Comparison of ENCODE assay signal across 12 cellular contexts in the genomic region with DNA sequence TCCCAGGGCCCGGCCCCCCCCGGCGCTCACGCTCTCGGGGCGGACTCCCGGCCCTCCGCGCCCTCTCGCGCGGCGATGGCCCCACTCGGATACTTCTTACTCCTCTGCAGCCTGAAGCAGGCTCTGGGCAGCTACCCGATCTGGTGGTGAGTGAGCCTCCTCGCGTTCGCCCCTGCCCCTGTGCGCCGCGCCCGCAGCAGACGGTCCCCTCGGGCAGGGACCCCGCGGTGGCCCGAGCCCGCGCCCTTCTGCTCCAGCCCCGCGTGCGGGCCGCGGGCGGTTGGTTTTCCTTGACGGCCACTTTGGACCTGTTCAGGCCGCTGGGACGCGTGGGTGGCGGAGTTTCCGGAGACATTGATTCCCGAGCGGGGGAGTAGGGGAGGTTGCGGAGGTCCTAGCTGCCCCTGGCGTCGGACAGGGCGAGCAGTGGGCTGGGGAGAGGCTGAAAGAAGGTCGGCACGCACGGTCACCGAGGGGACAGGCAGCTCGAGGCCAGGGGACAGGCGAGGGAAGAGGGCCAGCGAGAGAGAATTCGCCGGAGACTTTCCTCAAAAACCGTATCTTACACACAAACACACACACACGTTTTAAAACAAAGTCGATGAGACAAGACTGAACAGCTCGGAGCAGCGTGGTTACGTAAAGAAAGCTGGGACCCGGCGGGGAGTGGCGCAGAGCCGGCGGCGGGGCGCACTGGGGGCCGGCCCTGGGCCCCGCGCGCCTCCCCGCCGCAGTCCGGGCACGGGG. TPM values are rescaled to one million over a fixed set of nuclear protein-coding genes. Genes with fewer than 3 reads are reported as not detected.
A peak's percentile ranks its signal among the peaks of the same experiment; 100 is the strongest.
DNase-seq lines count a peak whose midpoint lies in the region; ATAC-seq and TF ChIP-seq lines count a peak whose summit lies in the region.
"Had no signal": no experiment of that assay in that cellular context is flagged by ENCODE, and none has a peak within 500 bp of the region (broad histone marks: within the 10 kb centered on the region; RNA-seq: fewer than 3 reads in every experiment).

No MANE protein-coding gene starts in this region.

- no peaks in the 10 kb centered on the region for H3K36me3 ChIP-seq in osteoblast (ENCODE audit: insufficient read depth, low read length)
- H3K36me3 ChIP-seq: neutrophil had no signal

- H3K27ac ChIP-seq in osteoblast (ENCODE audit: low read depth, low read length) = no peak overlapping the region
- H3K27ac ChIP-seq: neutrophil had no signal

- no peaks in the 10 kb centered on the region for H3K4me1 ChIP-seq in osteoblast (ENCODE audit: insufficient read depth, low read length)

- no peak overlapping the region for H2AFZ ChIP-seq in osteoblast (ENCODE audit: low read length)

- no peak overlapping the region for H3K4me2 ChIP-seq in osteoblast (ENCODE audit: insufficient read depth, low read length)

- ATAC-seq in GM21576 (IDR thresholded peaks at IDR 0.05; ENCODE audit: unreplicated experiment) (no peak), HG03354 (IDR thresholded peaks at IDR 0.05; ENCODE audit: poor library complexity, severe bottlenecking, unreplicated experiment) (no peak)

- TF ChIP-seq CTCF in epithelial cell of esophagus (IDR thresholded peaks at IDR 0.05; ENCODE audit: insufficient read depth, low read depth, low read length, missing control alignments) (no peak), osteoblast (IDR thresholded peaks at IDR 0.05; ENCODE audit: extremely low read depth, low read depth, low read length) (no peak)

- peak overlapping the region; percentile 39 for H3K4me3 ChIP-seq in epithelial cell of esophagus (ENCODE audit: low read length)
- H3K4me3 ChIP-seq in osteoblast (ENCODE audit: insufficient read depth, low read length) = no peak overlapping the region

- H4K20me1 ChIP-seq in osteoblast (ENCODE audit: insufficient read depth, low read length) = no peaks in the 10 kb centered on the region

- H3K9me3 ChIP-seq in osteoblast (ENCODE audit: low read depth, low read length) = no peaks in the 10 kb centered on the region
- H3K9me3 ChIP-seq: neutrophil had no signal

- no peaks in the 10 kb centered on the region for H3K79me2 ChIP-seq in osteoblast (ENCODE audit: insufficient read depth, low read length)

- peaks cover 72% of the 10 kb centered on the region for H3K27me3 ChIP-seq in osteoblast (ENCODE audit: insufficient read depth, low read length)

- DNase-seq in GM03348 (ENCODE audit: low spot score) (peak; percentile 49), NCI-H69 (lab: John Stamatoyannopoulos, UW) (peak; percentile 42), epithelial cell of esophagus (ENCODE audit: low read depth) (peak; percentile 29), osteoblast (ENCODE audit: insufficient read length, low spot score, missing footprints) (peak; percentile 90), NCI-H2171 (lab: John Stamatoyannopoulos, UW) (no peak), glomerular visceral epithelial cell (ENCODE audit: extremely low spot score) (no peak)
- DNase-seq: cerebellar nuclear complex had no signal

RNA-seq across cellular contexts. Expression of gene WNT3A, which starts 0.4 kb away (rescaled TPM):
- not detected in 2 replicates for total RNA-seq in osteoblast
- total RNA-seq: glomerular endothelial cell, M059J had no signal

RNA-seq across cellular contexts. Expression of gene WNT9A, which starts 59.5 kb away (rescaled TPM):
- 0.36 and 0.88 TPM in 2 replicates for total RNA-seq in osteoblast

Comparison
In these comparisons a context has a peak if more than half of its experiments do, and no peak if none do; other contexts are left out.
1. DNase-seq: peak in GM03348 (single experiment), NCI-H69 (single experiment), epithelial cell of esophagus (single experiment) and osteoblast (single experiment); none in NCI-H2171 (single experiment) and glomerular visceral epithelial cell (single experiment).